In the genomic region with DNA sequence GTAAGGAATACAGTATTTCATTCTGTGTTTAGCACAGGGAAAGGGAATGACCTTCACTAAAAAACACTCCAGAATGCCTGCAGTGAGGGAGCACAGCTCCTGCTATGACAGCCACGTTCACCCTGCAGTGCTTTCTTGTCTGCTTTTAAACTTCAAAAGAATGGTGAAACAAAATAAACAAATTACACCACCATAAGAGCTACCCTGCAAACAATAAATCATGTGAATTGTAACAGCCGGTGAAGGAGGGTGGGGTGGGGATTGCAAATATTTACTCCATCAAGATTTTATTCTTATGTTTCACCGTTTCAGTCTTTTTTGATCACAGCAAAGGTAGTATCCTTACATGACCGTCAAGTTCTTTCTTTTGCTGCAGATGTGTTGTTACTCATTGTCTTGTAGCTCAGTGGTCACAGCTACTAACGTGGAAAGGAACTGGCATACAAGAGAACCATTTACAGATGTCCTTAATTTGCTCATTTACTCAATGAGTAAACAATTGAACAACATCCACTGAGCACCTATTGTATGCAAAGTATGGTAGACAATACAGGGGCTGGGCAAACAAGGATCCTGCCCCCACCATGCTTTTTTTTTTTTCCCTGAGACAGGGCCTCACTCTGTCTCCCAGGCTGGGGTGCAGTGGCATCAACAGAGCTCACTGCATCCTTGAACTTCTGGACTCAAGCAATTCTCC, we compare ENCODE assay signal across 10 cellular contexts. TPM values are rescaled to one million over a fixed set of nuclear protein-coding genes. Genes with fewer than 3 reads are reported as not detected.
DNase-seq lines count a peak whose midpoint lies in the region; ATAC-seq, FAIRE-seq and TF ChIP-seq lines count a peak whose summit lies in the region.
"Had no signal": no experiment of that assay in that cellular context is flagged by ENCODE, and none has a peak within 500 bp of the region (broad histone marks: within the 10 kb centered on the region; RNA-seq: fewer than 3 reads in every experiment).

No MANE protein-coding gene starts in this region.

- TF ChIP-seq EP300 in esophagus muscularis mucosa (IDR thresholded peaks at IDR 0.05): no peak

- peaks cover 0 to 51% (median 2%) of the 10 kb centered on the region in 4 donors for H3K27me3 ChIP-seq in esophagus muscularis mucosa

- no peak overlapping the region for H3K4me3 ChIP-seq in esophagus muscularis mucosa
- H3K4me3 ChIP-seq: suprapubic skin had no signal

- no peak for TF ChIP-seq CTCF in esophagus muscularis mucosa (IDR thresholded peaks at IDR 0.05)

- peaks cover 9 to 29% (median 22%) of the 10 kb centered on the region in 4 donors for H3K4me1 ChIP-seq in esophagus muscularis mucosa
- H3K4me1 ChIP-seq: foreskin keratinocyte had no signal

- H3K27ac ChIP-seq in esophagus muscularis mucosa (replicated peaks in 1 of 4): no peak overlapping the region
- H3K27ac ChIP-seq: foreskin keratinocyte, suprapubic skin had no signal

- intact Hi-C loops in esophagus muscularis mucosa (cut with DNase I): no loop called here

- peak; percentile 62 for FAIRE-seq in urothelium cell line (lab: Jason Lieb, UNC)

- ATAC-seq in GM18519 (IDR thresholded peaks at IDR 0.05; ENCODE audit: low FRiP score, unreplicated experiment): no peak

- H3K9me3 ChIP-seq in esophagus muscularis mucosa: no peaks in the 10 kb centered on the region
- H3K9me3 ChIP-seq: suprapubic skin had no signal

- 77% methylated on average over 5 of the region's 5 CpGs for whole genome bisulfite sequencing in esophagus muscularis mucosa

- DNase-seq in HuH-7.5 (ENCODE audit: low spot score): peak; percentile 35
- DNase-seq in NCI-H345 treated with DMSO at 0.1 percent for 48 hours (lab: John Stamatoyannopoulos, UW; ENCODE audit: unreplicated experiment): peak; percentile 86
- peak; percentile 21 for DNase-seq in esophagus muscularis mucosa (ENCODE audit: extremely low spot score)
- DNase-seq in urothelium cell line (ENCODE audit: low spot score): no peak
- no peak for DNase-seq in activated T-cell treated with anti-CD3 and anti-CD28 coated beads for 4 hours
- no peak for DNase-seq in retina
- DNase-seq: activated CD4-positive, alpha-beta T cell treated with anti-CD3 and anti-CD28 coated beads for 1 hour had no signal

- TF ChIP-seq POLR2A in esophagus muscularis mucosa (IDR thresholded peaks at IDR 0.05; ENCODE audit: low read depth): no peak

- H3K36me3 ChIP-seq in esophagus muscularis mucosa: no peaks in the 10 kb centered on the region
- H3K36me3 ChIP-seq: suprapubic skin had no signal

RNA-seq across cellular contexts. Expression of a gene that starts 4.1 kb away (rescaled TPM):
- 1 to 10 TPM; 8.0 to 9.8 (median 8.9) TPM for total RNA-seq in esophagus muscularis mucosa

RNA-seq across cellular contexts. Expression of a gene that starts 44.2 kb away (rescaled TPM):
- 10 to 100 TPM in 2 of 4 donors, 1 to 10 TPM in 2; 8.0 to 28.5 (median 11.3) TPM for total RNA-seq in esophagus muscularis mucosa

Comparison
In these comparisons a context has a peak if more than half of its experiments do, and no peak if none do; other contexts are left out.
1. DNase-seq: peak in HuH-7.5 (single experiment), NCI-H345 treated with DMSO at 0.1 percent for 48 hours (single experiment) and esophagus muscularis mucosa (single experiment); none in urothelium cell line (single experiment), activated T-cell treated with anti-CD3 and anti-CD28 coated beads for 4 hours (single experiment) and retina (single experiment).